Comparison of ENCODE assay signal across 8 cellular contexts in the genomic region with DNA sequence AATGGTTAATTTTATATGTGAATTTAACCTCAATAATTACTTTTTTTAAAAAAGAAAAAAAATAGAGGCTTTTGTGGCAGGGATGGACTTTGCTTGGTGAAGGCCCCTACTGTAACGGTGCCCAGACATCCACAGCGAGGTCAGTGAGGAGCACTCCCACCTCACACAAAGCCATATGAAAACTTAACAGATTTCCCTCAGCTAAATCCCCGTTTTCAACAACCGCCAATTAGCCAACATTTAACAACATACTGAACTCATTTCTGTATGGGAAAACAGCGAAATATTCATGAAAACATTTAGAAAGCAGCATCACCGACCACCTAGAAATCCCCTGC. TPM values are rescaled to one million over a fixed set of nuclear protein-coding genes. Genes with fewer than 3 reads are reported as not detected.
DNase-seq lines count a peak whose midpoint lies in the region; ATAC-seq, FAIRE-seq and TF ChIP-seq lines count a peak whose summit lies in the region.

No MANE protein-coding gene starts in this region.

- H3K36me3 Mint-ChIP-seq in activated CD4-positive, alpha-beta T cell treated with anti-CD3 and anti-CD28 coated beads for 36 hours (ENCODE audit: low read depth): peaks cover 16% of the 10 kb centered on the region
- H3K36me3 Mint-ChIP-seq in activated CD4-positive, alpha-beta T cell treated with anti-CD3 and anti-CD28 coated beads, Interleukin-2, amount 10 ng/mL, durations not matched to agents 7 days and 5 days (ENCODE audit: low read depth): peaks cover 9% of the 10 kb centered on the region
- H3K36me3 Mint-ChIP-seq in activated T-helper 17 cell treated with anti-CD3 and anti-CD28 coated beads, Interleukin-2, amount 50 U/mL, for 72 hours (ENCODE audit: low read depth): peaks cover 19% of the 10 kb centered on the region

- H3K9me3 ChIP-seq in upper lobe of right lung: no peaks in the 10 kb centered on the region

- POLR2A ChIA-PET in activated CD4-positive, alpha-beta T cell treated with anti-CD3 and anti-CD28 coated beads for 36 hours (lab: Charles Lee): interaction anchor here (2.0 to 3.1 kb wide), 2 partner anchors 12 to 340 kb away, joined by 6 to 21 read pairs; partner anchors contain the start of gene RPS13
- POLR2A ChIA-PET in activated CD4-positive, alpha-beta T cell treated with anti-CD3 and anti-CD28 coated beads, Interleukin-2, amount 10 ng/mL, durations not matched to agents 7 days and 5 days (lab: Charles Lee): interaction anchor here (1.3 kb wide), 1 partner anchor 12 kb away, joined by 3 read pairs; no protein-coding TSS in a partner anchor

- H3K4me3 ChIP-seq in kidney epithelial cell (ENCODE audit: low read depth, low read length) (peak overlapping the region; percentile 71), upper lobe of right lung (peak overlapping the region; percentile 87)

- H3K27me3 ChIP-seq in kidney epithelial cell (ENCODE audit: control insufficient read depth, insufficient read depth, low read length) (no peaks in the 10 kb centered on the region), upper lobe of right lung (no peaks in the 10 kb centered on the region)

- ATAC-seq in activated CD4-positive, alpha-beta T cell treated with anti-CD3 and anti-CD28 coated beads for 36 hours: peak; percentile 4
- ATAC-seq in HG03097 (IDR thresholded peaks at IDR 0.05; ENCODE audit: low FRiP score, unreplicated experiment) (peak; percentile 2), upper lobe of right lung (peak; percentile 1)
- ATAC-seq in activated T-helper 17 cell treated with anti-CD3 and anti-CD28 coated beads, Interleukin-2, amount 50 U/mL, for 72 hours (replicated peaks): peak; percentile 9

- no peak for DNase-seq in activated CD4-positive, alpha-beta T cell treated with anti-CD3 and anti-CD28 coated beads for 36 hours
- DNase-seq in activated CD4-positive, alpha-beta T cell treated with anti-CD3 and anti-CD28 coated beads, Interleukin-2, amount 10 ng/mL, durations not matched to agents 7 days and 5 days: no peak
- DNase-seq in kidney epithelial cell (ENCODE audit: low read depth) (no peak), upper lobe of right lung (no peak), NCI-H2171 (lab: John Stamatoyannopoulos, UW) (no peak), HTR-8/SVneo (ENCODE audit: insufficient read length, low spot score) (no peak)

- H3K4me1 Mint-ChIP-seq in activated CD4-positive, alpha-beta T cell treated with anti-CD3 and anti-CD28 coated beads for 36 hours: peaks cover 19% of the 10 kb centered on the region
- H3K4me1 Mint-ChIP-seq in activated CD4-positive, alpha-beta T cell treated with anti-CD3 and anti-CD28 coated beads, Interleukin-2, amount 10 ng/mL, durations not matched to agents 7 days and 5 days: peaks cover 16% of the 10 kb centered on the region
- peaks cover 11% of the 10 kb centered on the region for H3K4me1 Mint-ChIP-seq in activated T-helper 17 cell treated with anti-CD3 and anti-CD28 coated beads, Interleukin-2, amount 50 U/mL, for 72 hours

- TF ChIP-seq CTCF in kidney epithelial cell (IDR thresholded peaks at IDR 0.05; ENCODE audit: insufficient read depth, low read length, poor library complexity, severe bottlenecking) (no peak), upper lobe of right lung (IDR thresholded peaks at IDR 0.05) (no peak)

- H3K27me3 Mint-ChIP-seq in activated CD4-positive, alpha-beta T cell treated with anti-CD3 and anti-CD28 coated beads for 36 hours: no peaks in the 10 kb centered on the region
- H3K27me3 Mint-ChIP-seq in activated CD4-positive, alpha-beta T cell treated with anti-CD3 and anti-CD28 coated beads, Interleukin-2, amount 10 ng/mL, durations not matched to agents 7 days and 5 days: no peaks in the 10 kb centered on the region
- H3K27me3 Mint-ChIP-seq in activated T-helper 17 cell treated with anti-CD3 and anti-CD28 coated beads, Interleukin-2, amount 50 U/mL, for 72 hours: no peaks in the 10 kb centered on the region

- no peak overlapping the region for H3K27ac Mint-ChIP-seq in activated CD4-positive, alpha-beta T cell treated with anti-CD3 and anti-CD28 coated beads for 36 hours
- no peak overlapping the region for H3K27ac Mint-ChIP-seq in activated CD4-positive, alpha-beta T cell treated with anti-CD3 and anti-CD28 coated beads, Interleukin-2, amount 10 ng/mL, durations not matched to agents 7 days and 5 days
- H3K27ac Mint-ChIP-seq in activated T-helper 17 cell treated with anti-CD3 and anti-CD28 coated beads, Interleukin-2, amount 50 U/mL, for 72 hours: no peak overlapping the region

- H3K4me1 ChIP-seq in upper lobe of right lung: peaks cover 35% of the 10 kb centered on the region

- H3K9me3 Mint-ChIP-seq in activated CD4-positive, alpha-beta T cell treated with anti-CD3 and anti-CD28 coated beads for 36 hours (ENCODE audit: low read depth): no peaks in the 10 kb centered on the region
- H3K9me3 Mint-ChIP-seq in activated CD4-positive, alpha-beta T cell treated with anti-CD3 and anti-CD28 coated beads, Interleukin-2, amount 10 ng/mL, durations not matched to agents 7 days and 5 days: no peaks in the 10 kb centered on the region
- no peaks in the 10 kb centered on the region for H3K9me3 Mint-ChIP-seq in activated T-helper 17 cell treated with anti-CD3 and anti-CD28 coated beads, Interleukin-2, amount 50 U/mL, for 72 hours

- H3K4me3 Mint-ChIP-seq in activated CD4-positive, alpha-beta T cell treated with anti-CD3 and anti-CD28 coated beads for 36 hours: no peak overlapping the region
- H3K4me3 Mint-ChIP-seq in activated CD4-positive, alpha-beta T cell treated with anti-CD3 and anti-CD28 coated beads, Interleukin-2, amount 10 ng/mL, durations not matched to agents 7 days and 5 days: no peak overlapping the region
- H3K4me3 Mint-ChIP-seq in activated T-helper 17 cell treated with anti-CD3 and anti-CD28 coated beads, Interleukin-2, amount 50 U/mL, for 72 hours: no peak overlapping the region

- no peaks in the 10 kb centered on the region for H3K36me3 ChIP-seq in kidney epithelial cell (ENCODE audit: control insufficient read depth, insufficient read depth, low read length)
- no peaks in the 10 kb centered on the region for H3K36me3 ChIP-seq in upper lobe of right lung

- intact Hi-C loops in activated CD4-positive, alpha-beta T cell treated with anti-CD3 and anti-CD28 coated beads for 36 hours (cut with DNase I, micrococcal nuclease): loop anchor here (1.0 to 10.0 kb wide), 10 partner anchors 164 to 1657 kb away; partner anchors contain the start of genes RPS13 (in 2 of the 2), SERGEF (in 2 of the 2), GTF2H1 (in 1 of the 2) and HPS5 (in 1 of the 2)
- intact Hi-C loops in upper lobe of right lung (cut with DNase I): no loop called here

- peak overlapping the region; percentile 98 for H3K27ac ChIP-seq in upper lobe of right lung

- no peak for FAIRE-seq in HTR-8/SVneo (lab: Jason Lieb, UNC)

- CTCF ChIA-PET in activated CD4-positive, alpha-beta T cell treated with anti-CD3 and anti-CD28 coated beads for 36 hours (lab: Charles Lee): interaction anchor here (0.7 to 0.9 kb wide), 3 partner anchors 8 to 136 kb away, joined by 3 to 5 read pairs (median 4); no protein-coding TSS in a partner anchor
- CTCF ChIA-PET in activated CD4-positive, alpha-beta T cell treated with anti-CD3 and anti-CD28 coated beads, Interleukin-2, amount 10 ng/mL, durations not matched to agents 7 days and 5 days (lab: Charles Lee): interaction anchor here (3.2 kb wide), 1 partner anchor 12 kb away, joined by 11 read pairs; no protein-coding TSS in a partner anchor

RNA-seq across cellular contexts. Expression of gene C11orf58, which starts 0.6 kb away (rescaled TPM):
- total RNA-seq in activated CD4-positive, alpha-beta T cell treated with anti-CD3 and anti-CD28 coated beads for 36 hours: 100 to 1,000 TPM; 142 to 193 TPM
- 100 to 1,000 TPM; 119 to 137 TPM for total RNA-seq in activated CD4-positive, alpha-beta T cell treated with anti-CD3 and anti-CD28 coated beads, Interleukin-2, amount 10 ng/mL, durations not matched to agents 7 days and 5 days
- 100 to 1,000 TPM; 122 to 126 TPM for total RNA-seq in activated T-helper 17 cell treated with anti-CD3 and anti-CD28 coated beads, Interleukin-2, amount 50 U/mL, for 72 hours
- total RNA-seq in kidney epithelial cell (132 and 146 TPM in 2 replicates), upper lobe of right lung (104 TPM)
